ENCODE assay signal across 8 cellular contexts in genomic region chr10:48215148-48215982, GRCh38. TPM values are rescaled to one million over a fixed set of nuclear protein-coding genes. Genes with fewer than 3 reads are reported as not detected.
DNase-seq lines count a peak whose midpoint lies in the region; ATAC-seq and TF ChIP-seq lines count a peak whose summit lies in the region.

No MANE protein-coding gene starts in this region.

- ATAC-seq in heart left ventricle (peak in 2 of 4 donors; percentile 36 to 64), HG03135 (IDR thresholded peaks at IDR 0.05; ENCODE audit: unreplicated experiment) (no peak)

- TF ChIP-seq CTCF in AG10803 (conservative IDR thresholded peaks at IDR 0.05; ENCODE audit: low read length) (peak; percentile 72), GM13977 (IDR thresholded peaks at IDR 0.05; ENCODE audit: extremely low read depth, insufficient read depth, missing control alignments) (peak; percentile 79), heart left ventricle (IDR thresholded peaks at IDR 0.05) (peak; percentile 34 to 62 (median 55))

- H3K4me3 ChIP-seq in AG10803 (ENCODE audit: low read length) (no peak overlapping the region), heart left ventricle (no peak overlapping the region)

- H3K36me3 ChIP-seq in heart left ventricle, result no peaks in the 10 kb centered on the region

- peak; percentile 22 for DNase-seq in AG10803 (ENCODE audit: low read depth)
- peak; percentile 51 for DNase-seq in GM13977 (ENCODE audit: low spot score)
- DNase-seq in NCI-H2029 (lab: John Stamatoyannopoulos, UW), result peak; percentile 45
- DNase-seq in activated T-cell treated with anti-CD3 and anti-CD28 coated beads for 4 hours, result peak; percentile 10
- DNase-seq in heart left ventricle, result peak in 1 of 5 donors; percentile 20
- DNase-seq in stimulated activated CD4-positive, alpha-beta T cell treated with anti-CD3 and anti-CD28 coated beads, Interleukin-15, amount 100 ng/mL, for 24 hours, result peak; percentile 61
- DNase-seq in amniotic stem cell (lab: John Stamatoyannopoulos, UW), result no peak

- peaks cover 0 to 4% (median 0%) of the 10 kb centered on the region in 12 donors for H3K9me3 ChIP-seq in heart left ventricle

- no peaks in the 10 kb centered on the region for H3K4me1 ChIP-seq in heart left ventricle

- TF ChIP-seq POLR2A in heart left ventricle (IDR thresholded peaks at IDR 0.05), result no peak

- no peak overlapping the region for H3K27ac ChIP-seq in heart left ventricle

- peaks cover 0 to 13% (median 0%) of the 10 kb centered on the region in 9 donors for H3K27me3 ChIP-seq in heart left ventricle

- WGBS in heart left ventricle, 4 donors, result 80 to 90% (median 83%) methylated on average over 7 of the region's 7 CpGs

- intact Hi-C loops in heart left ventricle (cut with DNase I), result loop anchor here in 4 of 10 donors (2.0 to 5.0 kb wide), 4 partner anchors 72 to 292 kb away; no protein-coding TSS in a partner anchor

- in situ Hi-C loops in GM13977 (cut with MboI; ENCODE audit: low pct_unique_long_range_greater_than_20kb, low sequenced_read_pairs, unreplicated experiment), result loop anchor here (10.0 kb wide), 1 partner anchor 69 kb away; no protein-coding TSS in a partner anchor

RNA-seq across cellular contexts. Expression of gene FRMPD2, which starts 59.1 kb away (rescaled TPM):
- under 1 TPM in 2 of 9 donors, not detected in 7; 0.20 to 0.66 TPM for total RNA-seq in heart left ventricle
- not detected for polyA plus RNA-seq in heart left ventricle
